Comparison of ENCODE assay signal across 1 cellular context in genomic region chr14:73634333-73634833, GRCh38.
TF ChIP-seq lines count a peak whose summit lies in the region.

No MANE protein-coding gene starts in this region.

TF ChIP-seq in HEK293, 187 proteins besides CTCF, POLR2A, EP300 and RAD21 (continued from another document):
- TF ChIP-seq PRDM10 (tag by site-specific recombination; IDR thresholded peaks at IDR 0.05) (peak; percentile 48; the same call in 1 of the 2 replicates), ZNF555 (tag by site-specific recombination; conservative IDR thresholded peaks at IDR 0.05) (no peak), ZNF280C (tag by site-specific recombination; IDR thresholded peaks at IDR 0.05) (no peak), ZSCAN30 (tag by site-specific recombination; IDR thresholded peaks at IDR 0.05) (peak; percentile 40), KLF16 (tag by site-specific recombination; IDR thresholded peaks at IDR 0.05) (no peak), ZNF2 (tag by site-specific recombination; IDR thresholded peaks at IDR 0.05) (0 out of 2 replicates have a peak, but pooled peaks have one; percentile 19), GLIS1 (tag by site-specific recombination; IDR thresholded peaks at IDR 0.05) (peak; percentile 79)
